Comparison of ENCODE assay signal across 1 cellular context in genomic region chr19:21833733-21834132, GRCh38.
TF ChIP-seq lines count a peak whose summit lies in the region.

No MANE protein-coding gene starts in this region.

TF ChIP-seq in WTC11, 78 proteins besides CTCF, POLR2A, EP300 and RAD21 (continued from another document):
- TF ChIP-seq HMGXB4 (CRISPR knock-in tag; IDR thresholded peaks at IDR 0.05) = no peak
